Comparison of ENCODE assay signal across 8 cellular contexts in genomic region chr7:23532490-23533001, GRCh38. TPM values are rescaled to one million over a fixed set of nuclear protein-coding genes. Genes with fewer than 3 reads are reported as not detected.
A peak's percentile ranks its signal among the peaks of the same experiment; 100 is the strongest.
DNase-seq lines count a peak whose midpoint lies in the region; ATAC-seq, FAIRE-seq and TF ChIP-seq lines count a peak whose summit lies in the region.
"Not testable (repeated sequence)": the region's sequence is repeated elsewhere in the genome, so short reads cannot be mapped to it uniquely, and the experiment has no call there.

No MANE protein-coding gene starts in this region.

- H3K27ac Mint-ChIP-seq in HFFc6, result peak overlapping the region; percentile 72
- peak overlapping the region; percentile 99 to 100 for H3K27ac Mint-ChIP-seq in activated naive CD4-positive, alpha-beta T cell treated with anti-CD3 and anti-CD28 coated beads, Interleukin-2, amount 50 U/mL, for 72 hours
- H3K27ac Mint-ChIP-seq in neural crest cell (ENCODE audit: unreplicated experiment), result not testable (repeated sequence)
- peak overlapping the region; percentile 100 for H3K27ac Mint-ChIP-seq in stimulated activated naive B cell treated with anti-CD40 and anti-IgM and Interleukin-4, amounts not matched to agents 10 μg/mL and 1 μg/mL and 100 μg/mL, for 72 hours

- H3K4me3 Mint-ChIP-seq in HFFc6 (peak overlapping the region; percentile 97; the same call in 1 of the 2 replicates), neural crest cell (peak overlapping the region; percentile 99)
- peak overlapping the region; percentile 97 to 99 for H3K4me3 Mint-ChIP-seq in stimulated activated naive B cell treated with anti-CD40 and anti-IgM and Interleukin-4, amounts not matched to agents 10 μg/mL and 1 μg/mL and 100 μg/mL, for 72 hours

- H3K27me3 ChIP-seq in BJ (ENCODE audit: control insufficient read depth, insufficient read depth, low read length); SK-N-SH (ENCODE audit: insufficient read depth); effector memory CD4-positive, alpha-beta T cell (replicated peaks; ENCODE audit: control insufficient read depth, insufficient read depth, low read length, poor library complexity, severe bottlenecking); keratinocyte (ENCODE audit: control insufficient read depth, extremely low read depth, insufficient read depth, low read length): not testable (repeated sequence)

- not testable (repeated sequence) for TF ChIP-seq CTCF in BJ (IDR thresholded peaks at IDR 0.05; ENCODE audit: insufficient read depth, low read depth, low read length); HFFc6 (IDR thresholded peaks at IDR 0.05); SK-N-SH (IDR thresholded peaks at IDR 0.05); keratinocyte (optimal IDR thresholded peaks at IDR 0.05 in 1 of 3, IDR thresholded peaks at IDR 0.05 in 1 of 3, conservative IDR thresholded peaks at IDR 0.05 in 1 of 3; ENCODE audit: extremely low read depth in 1 of 3, insufficient read depth in 2 of 3, low read length in 3 of 3); neural crest cell (conservative IDR thresholded peaks at IDR 0.05)

- H3K27ac ChIP-seq in SK-N-SH (ENCODE audit: low read depth in 2 of 2, low read length in 1 of 2) (peak overlapping the region in 1 of 2 experiments; percentile 97; a peak in 2 of 4 replicates), keratinocyte (ENCODE audit: control insufficient read depth, insufficient read depth, low read length) (peak overlapping the region; percentile 95)
- peak overlapping the region; percentile 98 for H3K27ac ChIP-seq in effector memory CD4-positive, alpha-beta T cell (ENCODE audit: insufficient read depth, low read length, poor library complexity, severe bottlenecking)

- not testable (repeated sequence) for TF ChIP-seq RAD21 in SK-N-SH (IDR thresholded peaks at IDR 0.05; ENCODE audit: low read length)

- H3K9me2 ChIP-seq in SK-N-SH, result not testable (repeated sequence)

- not testable (repeated sequence) for TF ChIP-seq EP300 in SK-N-SH (IDR thresholded peaks at IDR 0.05; ENCODE audit: borderline replicate concordance in 1 of 2, low read depth in 1 of 2, low read length in 1 of 2)

- FAIRE-seq in keratinocyte (lab: Jason Lieb, UNC), result not testable (repeated sequence)

- dilution Hi-C loops in keratinocyte (cut with MboI; ENCODE audit: extremely low pct_ligation_motif_present, low sequenced_read_pairs), result not testable (repeated sequence)

- CTCF ChIA-PET in BJ (lab: Yijun Ruan, JAX) (interaction anchor here (0.6 kb wide), 1 partner anchor 270 kb away, joined by 3 read pairs; no protein-coding TSS in a partner anchor), SK-N-SH (lab: Yijun Ruan, JAX) (interaction anchor here (1.1 to 2.0 kb wide), 4 partner anchors 14 to 348 kb away, joined by 3 to 8 read pairs (median 6); partner anchors contain the start of gene FAM221A)

- H3K79me2 ChIP-seq in SK-N-SH (ENCODE audit: insufficient read depth) (peaks cover 42% of the 10 kb centered on the region), keratinocyte (ENCODE audit: control insufficient read depth, insufficient read depth, low read length) (peaks cover 43% of the 10 kb centered on the region)

- not testable (repeated sequence) for DNase-seq in BJ (ENCODE audit: low read depth); HFFc6; SK-N-SH; activated naive CD4-positive, alpha-beta T cell treated with anti-CD3 and anti-CD28 coated beads, Interleukin-2, amount 50 U/mL, for 72 hours (ENCODE audit: low spot score in 2 of 2); effector memory CD4-positive, alpha-beta T cell; keratinocyte (ENCODE audit: low read depth, low spot score); neural crest cell (ENCODE audit: low read depth, low spot score); stimulated activated naive B cell treated with anti-CD40 and anti-IgM and Interleukin-4, amounts not matched to agents 10 μg/mL and 1 μg/mL and 100 μg/mL, for 72 hours

- H3K4me1 ChIP-seq in SK-N-SH (ENCODE audit: control insufficient read depth in 1 of 2, insufficient read depth in 2 of 2, low read depth in 1 of 2, low read length in 1 of 2); keratinocyte (ENCODE audit: control insufficient read depth, extremely low read depth, insufficient read depth, low read length): not testable (repeated sequence)
- peaks cover 22% of the 10 kb centered on the region for H3K4me1 ChIP-seq in effector memory CD4-positive, alpha-beta T cell (ENCODE audit: control insufficient read depth, insufficient read depth, low read length, poor library complexity, severe bottlenecking)

- POLR2A ChIA-PET in BJ (lab: Charles Lee), result not testable (repeated sequence)
- POLR2A ChIA-PET in SK-N-SH (lab: Yijun Ruan, JAX), result interaction anchor here (1.3 kb wide), 1 partner anchor 66 kb away, joined by 3 read pairs; no protein-coding TSS in a partner anchor

- H3K36me3 Mint-ChIP-seq in HFFc6 (ENCODE audit: low read depth), result peaks cover 32% of the 10 kb centered on the region
- H3K36me3 Mint-ChIP-seq in activated naive CD4-positive, alpha-beta T cell treated with anti-CD3 and anti-CD28 coated beads, Interleukin-2, amount 50 U/mL, for 72 hours, result peaks cover 21 to 31% of the 10 kb centered on the region in 2 donors
- not testable (repeated sequence) for H3K36me3 Mint-ChIP-seq in neural crest cell (ENCODE audit: low read depth)
- peaks cover 12 to 28% of the 10 kb centered on the region in 2 donors for H3K36me3 Mint-ChIP-seq in stimulated activated naive B cell treated with anti-CD40 and anti-IgM and Interleukin-4, amounts not matched to agents 10 μg/mL and 1 μg/mL and 100 μg/mL, for 72 hours

- H2AFZ ChIP-seq in SK-N-SH (ENCODE audit: low read depth) (peak overlapping the region; percentile 98), keratinocyte (ENCODE audit: control insufficient read depth, low read length) (peak overlapping the region; percentile 95)

- H3K9ac ChIP-seq in SK-N-SH, result peak overlapping the region; percentile 100
- H3K9ac ChIP-seq in keratinocyte (ENCODE audit: control insufficient read depth, extremely low read depth, insufficient read depth, low read length), result not testable (repeated sequence)

- WGBS in SK-N-SH (ENCODE audit: low lambda C conversion rate), result 91% methylated on average over 19 of the region's 20 CpGs

- not testable (repeated sequence) for H3K9me3 ChIP-seq in SK-N-SH; effector memory CD4-positive, alpha-beta T cell (ENCODE audit: control insufficient read depth, low read length); keratinocyte (ENCODE audit: control insufficient read depth, low read depth, low read length)

- peak overlapping the region; percentile 63 for H3K4me3 ChIP-seq in BJ (ENCODE audit: low read depth, low read length)
- not testable (repeated sequence) for H3K4me3 ChIP-seq in SK-N-SH (ENCODE audit: low read depth in 2 of 2, low read length in 1 of 2)
- peak overlapping the region; percentile 99 for H3K4me3 ChIP-seq in effector memory CD4-positive, alpha-beta T cell (ENCODE audit: insufficient read depth, low read depth, low read length, poor library complexity, severe bottlenecking)
- peak overlapping the region in 1 of 3 experiments; percentile 88 for H3K4me3 ChIP-seq in keratinocyte (ENCODE audit: control insufficient read depth in 2 of 3, extremely low read depth in 1 of 3, insufficient read depth in 2 of 3, low read depth in 1 of 3, low read length in 3 of 3)

- H3F3A ChIP-seq in SK-N-SH (replicated peaks; ENCODE audit: insufficient read depth), result not testable (repeated sequence)

- not testable (repeated sequence) for H3K36me3 ChIP-seq in BJ (ENCODE audit: control insufficient read depth, insufficient read depth, low read length); effector memory CD4-positive, alpha-beta T cell (ENCODE audit: control insufficient read depth, insufficient read depth, low read length); keratinocyte (ENCODE audit: control insufficient read depth in 2 of 2, extremely low read depth in 1 of 2, insufficient read depth in 2 of 2, low read length in 2 of 2)
- H3K36me3 ChIP-seq in SK-N-SH (replicated peaks in 1 of 2; ENCODE audit: control insufficient read depth in 1 of 2, insufficient read depth in 2 of 2, low read length in 1 of 2), result peaks cover 0 to 15% of the 10 kb centered on the region in 2 experiments

- not testable (repeated sequence) for H3K27me3 Mint-ChIP-seq in HFFc6 (ENCODE audit: insufficient read depth); neural crest cell (ENCODE audit: low read depth); stimulated activated naive B cell treated with anti-CD40 and anti-IgM and Interleukin-4, amounts not matched to agents 10 μg/mL and 1 μg/mL and 100 μg/mL, for 72 hours

- ATAC-seq in activated naive CD4-positive, alpha-beta T cell treated with anti-CD3 and anti-CD28 coated beads, Interleukin-2, amount 50 U/mL, for 72 hours; stimulated activated naive B cell treated with anti-CD40 and anti-IgM and Interleukin-4, amounts not matched to agents 10 μg/mL and 1 μg/mL and 100 μg/mL, for 72 hours (replicated peaks): not testable (repeated sequence)

- not testable (repeated sequence) for H3K9me1 ChIP-seq in keratinocyte (ENCODE audit: control insufficient read depth, extremely low read depth, insufficient read depth, low read length)

- peak overlapping the region; percentile 81; the same call in 1 of the 2 replicates for H3K4me2 ChIP-seq in SK-N-SH
- H3K4me2 ChIP-seq in keratinocyte (ENCODE audit: control insufficient read depth, extremely low read depth, insufficient read depth, low read depth, low read length), result peak overlapping the region; percentile 81

- not testable (repeated sequence) for H3K9me3 Mint-ChIP-seq in HFFc6; activated naive CD4-positive, alpha-beta T cell treated with anti-CD3 and anti-CD28 coated beads, Interleukin-2, amount 50 U/mL, for 72 hours; neural crest cell; stimulated activated naive B cell treated with anti-CD40 and anti-IgM and Interleukin-4, amounts not matched to agents 10 μg/mL and 1 μg/mL and 100 μg/mL, for 72 hours

- peaks cover 39% of the 10 kb centered on the region for H4K20me1 ChIP-seq in SK-N-SH (ENCODE audit: insufficient read depth)
- peaks cover 11% of the 10 kb centered on the region for H4K20me1 ChIP-seq in keratinocyte (ENCODE audit: control insufficient read depth, extremely low read depth, insufficient read depth, low read length)

- H3K4me1 Mint-ChIP-seq in HFFc6 (ENCODE audit: low read depth) (peaks cover 33% of the 10 kb centered on the region), neural crest cell (peaks cover 32% of the 10 kb centered on the region)
- H3K4me1 Mint-ChIP-seq in stimulated activated naive B cell treated with anti-CD40 and anti-IgM and Interleukin-4, amounts not matched to agents 10 μg/mL and 1 μg/mL and 100 μg/mL, for 72 hours, result peaks cover 12 to 36% of the 10 kb centered on the region in 2 donors

RNA-seq across cellular contexts. Expression of gene TRA2A, which starts 0.8 kb away (rescaled TPM):
- polyA plus RNA-seq in BJ (2011; rRNA removed), result 29.3 and 56.2 TPM in 2 replicates
- polyA minus RNA-seq in BJ (2011; rRNA and poly(A)+ RNA removed), result 45.7 and 46.0 TPM in 2 replicates
- 10 to 100 TPM; 85.5 to 97.8 (median 92.5) TPM for total RNA-seq in HFFc6 (2021; fragmentation: NEBNext Ultra II Directional; extraction: Animal tissue kit (Norgen Biotek cat#: 25700))
- polyA plus RNA-seq in SK-N-SH (2012; rRNA removed), result 62.1 and 84.6 TPM in 2 replicates
- polyA plus RNA-seq in SK-N-SH (2012; cell fraction: cytosol; rRNA removed), result 56.4 and 65.5 TPM in 2 replicates
- polyA plus RNA-seq in SK-N-SH (2012; cell fraction: nucleus; rRNA removed), result 74.5 and 151 TPM in 2 replicates
- 100 to 1,000 TPM in 1 of 2 donors, 10 to 100 TPM in 1; 85.8 to 114 TPM for total RNA-seq in activated naive CD4-positive, alpha-beta T cell treated with anti-CD3 and anti-CD28 coated beads, Interleukin-2, amount 50 U/mL, for 72 hours
- polyA plus RNA-seq in keratinocyte, result 62.4 to 92.6 TPM (median 71.6 TPM) in 3 replicates
- 113 TPM for polyA plus RNA-seq in keratinocyte (2011; ENCODE audit: low read depth)
- 34.8 and 69.6 TPM in 2 replicates for polyA plus RNA-seq in keratinocyte (2011; cell fraction: cytosol; rRNA removed)
- polyA plus RNA-seq in keratinocyte (2011; cell fraction: nucleus; rRNA removed), result 113 and 123 TPM in 2 replicates
- 35.5 and 49.7 TPM in 2 replicates for polyA plus RNA-seq in keratinocyte (2012; ENCODE audit: low replicate concordance)
- polyA minus RNA-seq in keratinocyte, result 42.3 to 64.0 TPM (median 46.6 TPM) in 3 replicates
- polyA minus RNA-seq in keratinocyte (2011; cell fraction: cytosol; rRNA and poly(A)+ RNA removed), result 49.3 TPM
- 31.1 and 54.8 TPM in 2 replicates for polyA minus RNA-seq in keratinocyte (2011; cell fraction: nucleus; rRNA and poly(A)+ RNA removed)
- 120 and 132 TPM in 2 replicates for total RNA-seq in neural crest cell
